Comparison of ENCODE assay signal across 19 cellular contexts in genomic region chr7:114835861-114836260, GRCh38.
DNase-seq lines count a peak whose midpoint lies in the region; FAIRE-seq and TF ChIP-seq lines count a peak whose summit lies in the region.
"Had no signal": no experiment of that assay in that cellular context is flagged by ENCODE, and none has a peak within 500 bp of the region (broad histone marks: within the 10 kb centered on the region; RNA-seq: fewer than 3 reads in every experiment).

No MANE protein-coding gene starts in this region.

- peak; percentile 54 for DNase-seq in COR-L47 (lab: John Stamatoyannopoulos, UW)
- no peak for DNase-seq in GM19239 (ENCODE audit: insufficient read length, low spot score)
- DNase-seq in NCI-H774 (lab: John Stamatoyannopoulos, UW) = peak; percentile 49
- DNase-seq in activated T-helper 2 cell treated with anti-CD3 and anti-CD28 coated beads, Interferon-gamma antibody, Interleukin-2, Interleukin-4, amounts not matched to agents 10 μg/mL and 5 μg/mL and 100 μg/mL, durations not matched to agents 14 hours and 24 hours and 36 hours (ENCODE audit: low spot score) = no peak
- DNase-seq in NCI-H526 treated with DMSO at 0.1 percent for 48 hours (lab: John Stamatoyannopoulos, UW) = no peak
- DNase-seq in immature natural killer cell = no peak
- no peak for DNase-seq in esophagus squamous epithelium (lab: John Stamatoyannopoulos, UW)
- no peak for DNase-seq in NCI-H2196 treated with DMSO at 0.1 percent for 48 hours (lab: John Stamatoyannopoulos, UW; ENCODE audit: unreplicated experiment)
- DNase-seq: BE2C; CD4-positive, alpha-beta memory T cell; DMS153; DMS79 treated with DMSO at 0.1 percent for 48 hours; EL; H7 had no signal

- H3K36me3 Mint-ChIP-seq in activated T-helper 2 cell treated with anti-CD3 and anti-CD28 coated beads, Interferon-gamma antibody, Interleukin-2, Interleukin-4, amounts not matched to agents 10 μg/mL and 5 μg/mL and 100 μg/mL, durations not matched to agents 14 hours and 24 hours and 36 hours (ENCODE audit: low read depth) = peaks cover 19% of the 10 kb centered on the region
- H3K36me3 Mint-ChIP-seq in immature natural killer cell = no peaks in the 10 kb centered on the region
- H3K36me3 Mint-ChIP-seq: CD4-positive, alpha-beta memory T cell had no signal

- no peaks in the 10 kb centered on the region for H3K27me3 ChIP-seq in esophagus squamous epithelium
- H3K27me3 ChIP-seq: BE2C had no signal

- H3K36me3 ChIP-seq in esophagus squamous epithelium = no peaks in the 10 kb centered on the region
- H3K36me3 ChIP-seq: BE2C had no signal

- no peak overlapping the region for H3K4me3 ChIP-seq in esophagus squamous epithelium
- H3K4me3 ChIP-seq: A549 had no signal

- H3K9me3 Mint-ChIP-seq in activated T-helper 2 cell treated with anti-CD3 and anti-CD28 coated beads, Interferon-gamma antibody, Interleukin-2, Interleukin-4, amounts not matched to agents 10 μg/mL and 5 μg/mL and 100 μg/mL, durations not matched to agents 14 hours and 24 hours and 36 hours = peaks cover 7% of the 10 kb centered on the region
- no peaks in the 10 kb centered on the region for H3K9me3 Mint-ChIP-seq in immature natural killer cell
- H3K9me3 Mint-ChIP-seq: CD4-positive, alpha-beta memory T cell had no signal

- intact Hi-C loops in activated T-helper 2 cell treated with anti-CD3 and anti-CD28 coated beads, Interferon-gamma antibody, Interleukin-2, Interleukin-4, amounts not matched to agents 10 μg/mL and 5 μg/mL and 100 μg/mL, durations not matched to agents 14 hours and 24 hours and 36 hours (cut with micrococcal nuclease) = loop anchor here (2.0 to 10.0 kb wide), 2 partner anchors 21 to 791 kb away; no protein-coding TSS in a partner anchor
- intact Hi-C loops in esophagus squamous epithelium (cut with DNase I) = no loop called here

- TF ChIP-seq CTCF in esophagus squamous epithelium (IDR thresholded peaks at IDR 0.05) = no peak

- peaks cover 2% of the 10 kb centered on the region for H3K27me3 Mint-ChIP-seq in activated T-helper 2 cell treated with anti-CD3 and anti-CD28 coated beads, Interferon-gamma antibody, Interleukin-2, Interleukin-4, amounts not matched to agents 10 μg/mL and 5 μg/mL and 100 μg/mL, durations not matched to agents 14 hours and 24 hours and 36 hours (ENCODE audit: low read depth)
- H3K27me3 Mint-ChIP-seq in immature natural killer cell (ENCODE audit: low read depth in 3 of 3) = peaks cover 0 to 4% (median 3%) of the 10 kb centered on the region in 3 donors
- H3K27me3 Mint-ChIP-seq: CD4-positive, alpha-beta memory T cell had no signal

- peak overlapping the region; percentile 79 for H3K4me3 Mint-ChIP-seq in activated T-helper 2 cell treated with anti-CD3 and anti-CD28 coated beads, Interferon-gamma antibody, Interleukin-2, Interleukin-4, amounts not matched to agents 10 μg/mL and 5 μg/mL and 100 μg/mL, durations not matched to agents 14 hours and 24 hours and 36 hours (ENCODE audit: low read depth)
- H3K4me3 Mint-ChIP-seq in immature natural killer cell = no peak overlapping the region
- H3K4me3 Mint-ChIP-seq: CD4-positive, alpha-beta memory T cell had no signal

- 0% methylated on average over 1 of the region's 1 CpG for WGBS in esophagus squamous epithelium, 2 donors

- peak; percentile 58 for FAIRE-seq in GM19239 (lab: Jason Lieb, UNC)
- FAIRE-seq: A549, D721Med, G401.6 had no signal

- H3K4me1 Mint-ChIP-seq in activated T-helper 2 cell treated with anti-CD3 and anti-CD28 coated beads, Interferon-gamma antibody, Interleukin-2, Interleukin-4, amounts not matched to agents 10 μg/mL and 5 μg/mL and 100 μg/mL, durations not matched to agents 14 hours and 24 hours and 36 hours (ENCODE audit: low read depth) = peaks cover 51% of the 10 kb centered on the region
- H3K4me1 Mint-ChIP-seq in immature natural killer cell = no peaks in the 10 kb centered on the region

- H3K27ac ChIP-seq in esophagus squamous epithelium = no peak overlapping the region
- H3K27ac ChIP-seq: A549, C4-2B, HL-60 had no signal

- no peaks in the 10 kb centered on the region for H3K4me1 ChIP-seq in esophagus squamous epithelium
- H3K4me1 ChIP-seq: A549, BE2C had no signal

- no peaks in the 10 kb centered on the region for H3K9me3 ChIP-seq in esophagus squamous epithelium
- H3K9me3 ChIP-seq: A549, BE2C had no signal

- no peak for TF ChIP-seq POLR2A in esophagus squamous epithelium (IDR thresholded peaks at IDR 0.05)

- peak overlapping the region; percentile 55 for H3K27ac Mint-ChIP-seq in activated T-helper 2 cell treated with anti-CD3 and anti-CD28 coated beads, Interferon-gamma antibody, Interleukin-2, Interleukin-4, amounts not matched to agents 10 μg/mL and 5 μg/mL and 100 μg/mL, durations not matched to agents 14 hours and 24 hours and 36 hours
- no peak overlapping the region for H3K27ac Mint-ChIP-seq in immature natural killer cell
- H3K27ac Mint-ChIP-seq: CD4-positive, alpha-beta memory T cell had no signal

Comparison
In these comparisons a context has a peak if more than half of its experiments do, and no peak if none do; other contexts are left out.
1. DNase-seq: peak in COR-L47 (single experiment) and NCI-H774 (single experiment); none in GM19239 (single experiment), activated T-helper 2 cell treated with anti-CD3 and anti-CD28 coated beads, Interferon-gamma antibody, Interleukin-2, Interleukin-4, amounts not matched to agents 10 μg/mL and 5 μg/mL and 100 μg/mL, durations not matched to agents 14 hours and 24 hours and 36 hours (single experiment), NCI-H526 treated with DMSO at 0.1 percent for 48 hours (single experiment), immature natural killer cell (0 of 3), esophagus squamous epithelium (single experiment) and NCI-H2196 treated with DMSO at 0.1 percent for 48 hours (single experiment).